8 cellular contexts compared by ENCODE assay signal in the genomic region with DNA sequence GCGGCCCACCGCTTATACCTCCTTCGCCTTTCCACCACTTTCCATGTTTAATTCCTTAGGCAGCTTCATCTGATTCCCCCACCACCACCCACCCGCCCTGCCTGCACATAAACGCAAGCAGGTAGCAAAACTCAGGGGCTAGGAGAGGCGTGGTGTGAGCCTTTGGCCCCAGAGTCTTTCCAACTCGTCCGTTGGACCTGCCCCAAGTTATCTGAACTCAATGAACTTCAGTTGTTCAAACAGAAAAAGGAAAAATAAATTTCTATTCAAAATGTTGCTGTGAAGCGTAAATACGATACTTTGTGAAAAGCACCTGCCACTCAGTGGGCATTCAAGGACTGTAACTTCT. TPM values are rescaled to one million over a fixed set of nuclear protein-coding genes. Genes with fewer than 3 reads are reported as not detected.
A peak's percentile ranks its signal among the peaks of the same experiment; 100 is the strongest.
DNase-seq lines count a peak whose midpoint lies in the region; ATAC-seq and TF ChIP-seq lines count a peak whose summit lies in the region.

No MANE protein-coding gene starts in this region.

- POLR2A ChIA-PET in MCF 10A (lab: Yijun Ruan, JAX), result interaction anchor here (0.7 to 1.1 kb wide), 4 partner anchors 13 to 206 kb away, joined by 3 to 4 read pairs (median 3); no protein-coding TSS in a partner anchor

- no peak for ATAC-seq in heart left ventricle
- no peak for ATAC-seq in left cardiac atrium
- no peak for ATAC-seq in GM18517 (IDR thresholded peaks at IDR 0.05; ENCODE audit: unreplicated experiment)

- H3K9me3 Mint-ChIP-seq in MCF 10A (ENCODE audit: unreplicated experiment), result no peaks in the 10 kb centered on the region
- H3K9me3 Mint-ChIP-seq in mesothelial cell of epicardium, result peaks cover 13% of the 10 kb centered on the region

- H3K4me1 Mint-ChIP-seq in MCF 10A (ENCODE audit: insufficient read depth, unreplicated experiment), result peaks cover 6% of the 10 kb centered on the region
- peaks cover 34% of the 10 kb centered on the region for H3K4me1 Mint-ChIP-seq in mesothelial cell of epicardium

- H3K27ac Mint-ChIP-seq in MCF 10A (ENCODE audit: low read depth, unreplicated experiment), result peak overlapping the region; percentile 98
- H3K27ac Mint-ChIP-seq in mesothelial cell of epicardium, result no peak overlapping the region

- peaks cover 0 to 12% (median 0%) of the 10 kb centered on the region in 9 donors for H3K27me3 ChIP-seq in heart left ventricle

- H3K36me3 ChIP-seq in heart left ventricle, result no peaks in the 10 kb centered on the region
- no peaks in the 10 kb centered on the region for H3K36me3 ChIP-seq in urinary bladder (ENCODE audit: insufficient read depth)

- CTCF ChIA-PET in MCF 10A (lab: Yijun Ruan, JAX), result interaction anchor here (0.6 to 6.0 kb wide), 6 partner anchors 11 to 140 kb away, joined by 3 to 137 read pairs (median 3); a partner anchor contains a TSS

- H3K27me3 Mint-ChIP-seq in MCF 10A (ENCODE audit: insufficient read depth, unreplicated experiment) (no peaks in the 10 kb centered on the region), mesothelial cell of epicardium (ENCODE audit: low read depth) (no peaks in the 10 kb centered on the region)

- TF ChIP-seq CTCF in heart left ventricle (IDR thresholded peaks at IDR 0.05), result no peak
- no peak for TF ChIP-seq CTCF in MCF 10A (IDR thresholded peaks at IDR 0.05; ENCODE audit: unreplicated experiment)
- TF ChIP-seq CTCF in mesothelial cell of epicardium (IDR thresholded peaks at IDR 0.05; ENCODE audit: unreplicated experiment), result no peak

- peak overlapping the region in 11 of 12 donors; percentile 60 to 94 (median 72) for H3K4me3 ChIP-seq in heart left ventricle
- peak overlapping the region; percentile 89 for H3K4me3 ChIP-seq in urinary bladder (ENCODE audit: low read depth, low read length)

- H3K36me3 Mint-ChIP-seq in MCF 10A (ENCODE audit: insufficient read depth, unreplicated experiment), result peaks cover 13% of the 10 kb centered on the region
- no peaks in the 10 kb centered on the region for H3K36me3 Mint-ChIP-seq in mesothelial cell of epicardium

- H3K4me1 ChIP-seq in heart left ventricle (peaks cover 0 to 20% (median 8%) of the 10 kb centered on the region in 12 donors), urinary bladder (ENCODE audit: insufficient read depth) (no peaks in the 10 kb centered on the region)

- intact Hi-C loops in heart left ventricle (cut with DNase I), result loop anchor here in 7 of 10 donors (2.0 to 10.0 kb wide), 9 partner anchors 49 to 204 kb away; a partner anchor contains a TSS
- intact Hi-C loops in left cardiac atrium (cut with DNase I), result loop anchor here in 1 of 2 donors (5.0 kb wide), 2 partner anchors 134 to 141 kb away; no protein-coding TSS in a partner anchor
- intact Hi-C loops in MCF 10A (cut with micrococcal nuclease), result loop anchor here (5.0 kb wide), 2 partner anchors 49 to 129 kb away; no protein-coding TSS in a partner anchor

- H3K27ac ChIP-seq in heart left ventricle, result peak overlapping the region in 1 of 12 donors; percentile 71
- H3K27ac ChIP-seq in urinary bladder (ENCODE audit: low read depth), result no peak overlapping the region

- 22 to 28% (median 24%) methylated on average over 10 of the region's 10 CpGs for WGBS in heart left ventricle, 4 donors
- WGBS in urinary bladder, result 22% methylated on average over 10 of the region's 10 CpGs

- DNase-seq in heart left ventricle (no peak), left cardiac atrium (no peak), MCF 10A (ENCODE audit: unreplicated experiment) (no peak), mesothelial cell of epicardium (ENCODE audit: low spot score in 2 of 2, unreplicated experiment in 2 of 2) (no peak), HCEC 1CT (no peak), NCI-H82 treated with DMSO at 0.1 percent for 48 hours (lab: John Stamatoyannopoulos, UW; ENCODE audit: unreplicated experiment) (no peak)

- TF ChIP-seq POLR2A in heart left ventricle (IDR thresholded peaks at IDR 0.05), result no peak

- H3K9me3 ChIP-seq in heart left ventricle, result peaks cover 0 to 3% (median 0%) of the 10 kb centered on the region in 12 donors

- BruUV-seq in MCF 10A (replicated peaks; lab: Mats Ljungman, UMichigan), result no TSS peak

- H3K4me3 Mint-ChIP-seq in MCF 10A (ENCODE audit: unreplicated experiment) (peak overlapping the region; percentile 74), mesothelial cell of epicardium (peak overlapping the region; percentile 82)

RNA-seq across cellular contexts. Expression of a gene that starts 0.8 kb away (rescaled TPM):
- total RNA-seq in heart left ventricle, result 10 to 100 TPM in 2 of 9 donors, 1 to 10 TPM in 7; 5.0 to 51.5 (median 7.4) TPM
- polyA plus RNA-seq in heart left ventricle, result 1 to 10 TPM; 1.2 to 2.1 TPM
- total RNA-seq in left cardiac atrium, result 10 to 100 TPM; 13.6 to 30.0 TPM
- total RNA-seq in MCF 10A (2022), result 0.91 and 0.96 TPM in 2 replicates
- 159 to 180 TPM (median 165 TPM) in 3 replicates for total RNA-seq in mesothelial cell of epicardium
- total RNA-seq in urinary bladder, result 47.4 TPM
- polyA plus RNA-seq in urinary bladder, result 8.4 TPM
